In the genomic region with DNA sequence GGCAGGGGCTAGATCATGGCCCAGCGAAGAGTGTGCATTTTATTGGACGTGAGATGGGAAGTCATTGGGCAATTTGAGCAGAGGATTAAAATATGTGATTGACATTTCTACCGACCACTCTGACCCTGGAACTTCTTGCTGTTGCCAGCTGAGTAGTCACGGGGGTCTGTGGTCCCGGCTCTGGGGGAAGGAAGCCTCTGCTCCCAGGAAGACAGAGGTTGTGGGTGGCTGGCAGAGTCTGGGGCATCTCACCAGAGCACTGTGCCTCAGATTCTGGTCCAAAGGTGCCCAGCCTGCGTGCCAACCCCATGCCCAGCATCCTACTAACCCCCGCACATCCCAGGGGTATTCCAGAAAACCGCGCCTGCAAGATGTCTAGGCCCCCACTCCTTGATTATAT, we compare ENCODE assay signal across 22 cellular contexts. TPM values are rescaled to one million over a fixed set of nuclear protein-coding genes. Genes with fewer than 3 reads are reported as not detected.
"Had no signal": no experiment of that assay in that cellular context is flagged by ENCODE, and none has a peak within 500 bp of the region (broad histone marks: within the 10 kb centered on the region; RNA-seq: fewer than 3 reads in every experiment).

No MANE protein-coding gene starts in this region.

- ATAC-seq: activated naive CD4-positive, alpha-beta T cell treated with anti-CD3 and anti-CD28 coated beads, Interleukin-2, amount 50 U/mL, for 72 hours; gastrocnemius medialis; left lung; right lobe of liver; stimulated activated naive B cell treated with anti-CD40 and anti-IgM and Interleukin-4, amounts not matched to agents 10 μg/mL and 1 μg/mL and 100 μg/mL, for 72 hours; upper lobe of right lung had no signal

- H3K9me3 Mint-ChIP-seq: activated CD4-positive, alpha-beta memory T cell treated with anti-CD3 and anti-CD28 coated beads, Interleukin-2, amount 10 ng/mL, durations not matched to agents 7 days and 5 days; activated naive CD4-positive, alpha-beta T cell treated with anti-CD3 and anti-CD28 coated beads, Interleukin-2, amount 50 U/mL, for 72 hours; activated T-helper 1 cell treated with anti-CD3 and anti-CD28 coated beads, Interleukin-12 subunit alpha, Interleukin-12 subunit beta, Interleukin-2, Interleukin-4 antibody, amounts not matched to agents 30 ng/mL and 10 ng/mL and 1 ng/mL, durations not matched to agents 14 hours and 24 hours and 36 hours; stimulated activated naive B cell treated with anti-CD40 and anti-IgM and Interleukin-4, amounts not matched to agents 10 μg/mL and 1 μg/mL and 100 μg/mL, for 72 hours; WTC11 had no signal

- H3K4me1 ChIP-seq: breast epithelium, gastrocnemius medialis, left lung, pancreas, right lobe of liver, upper lobe of right lung had no signal

- H3K27ac ChIP-seq: adrenal gland, breast epithelium, gastrocnemius medialis, heart left ventricle, left lung, pancreas, right lobe of liver, thoracic aorta, upper lobe of right lung had no signal

- H3K36me3 Mint-ChIP-seq: activated naive CD4-positive, alpha-beta T cell treated with anti-CD3 and anti-CD28 coated beads, Interleukin-2, amount 50 U/mL, for 72 hours; stimulated activated naive B cell treated with anti-CD40 and anti-IgM and Interleukin-4, amounts not matched to agents 10 μg/mL and 1 μg/mL and 100 μg/mL, for 72 hours; WTC11 had no signal

- H3K4me3 ChIP-seq: adrenal gland, breast epithelium, gastrocnemius medialis, heart left ventricle, left lung, pancreas, right lobe of liver, thoracic aorta, upper lobe of right lung had no signal

- DNase-seq: activated CD4-positive, alpha-beta memory T cell treated with anti-CD3 and anti-CD28 coated beads, Interleukin-2, amount 10 ng/mL, durations not matched to agents 7 days and 5 days; activated CD4-positive, alpha-beta T cell treated with anti-CD3 and anti-CD28 coated beads for 4 hours; activated gamma-delta T cell treated with Interleukin-2 at 50 U/mL for 16 hours; cortex of kidney; effector CD4-positive, alpha-beta T cell; gastrocnemius medialis; left lung; mammary epithelial cell; midbrain; stimulated activated naive B cell treated with anti-CD40 and anti-IgM and Interleukin-4, amounts not matched to agents 10 μg/mL and 1 μg/mL and 100 μg/mL, for 72 hours; T-helper 2 cell; upper lobe of right lung had no signal

- H3K27me3 ChIP-seq: adrenal gland, breast epithelium, gastrocnemius medialis, pancreas, right lobe of liver had no signal

- H3K4me3 Mint-ChIP-seq: activated CD4-positive, alpha-beta memory T cell treated with anti-CD3 and anti-CD28 coated beads, Interleukin-2, amount 10 ng/mL, durations not matched to agents 7 days and 5 days; activated T-helper 1 cell treated with anti-CD3 and anti-CD28 coated beads, Interleukin-12 subunit alpha, Interleukin-12 subunit beta, Interleukin-2, Interleukin-4 antibody, amounts not matched to agents 30 ng/mL and 10 ng/mL and 1 ng/mL, durations not matched to agents 14 hours and 24 hours and 36 hours; stimulated activated naive B cell treated with anti-CD40 and anti-IgM and Interleukin-4, amounts not matched to agents 10 μg/mL and 1 μg/mL and 100 μg/mL, for 72 hours; WTC11 had no signal

- H3K36me3 ChIP-seq: adrenal gland, breast epithelium, gastrocnemius medialis, heart left ventricle, left lung, pancreas, right lobe of liver, thoracic aorta, upper lobe of right lung had no signal

- H3K9me3 ChIP-seq: adrenal gland, breast epithelium, gastrocnemius medialis, heart left ventricle, left lung, pancreas, right lobe of liver, thoracic aorta, upper lobe of right lung had no signal

- H3K4me1 Mint-ChIP-seq: activated CD4-positive, alpha-beta memory T cell treated with anti-CD3 and anti-CD28 coated beads, Interleukin-2, amount 10 ng/mL, durations not matched to agents 7 days and 5 days; stimulated activated naive B cell treated with anti-CD40 and anti-IgM and Interleukin-4, amounts not matched to agents 10 μg/mL and 1 μg/mL and 100 μg/mL, for 72 hours had no signal

- H3K27ac Mint-ChIP-seq: activated CD4-positive, alpha-beta memory T cell treated with anti-CD3 and anti-CD28 coated beads, Interleukin-2, amount 10 ng/mL, durations not matched to agents 7 days and 5 days; activated naive CD4-positive, alpha-beta T cell treated with anti-CD3 and anti-CD28 coated beads, Interleukin-2, amount 50 U/mL, for 72 hours; activated T-helper 1 cell treated with anti-CD3 and anti-CD28 coated beads, Interleukin-12 subunit alpha, Interleukin-12 subunit beta, Interleukin-2, Interleukin-4 antibody, amounts not matched to agents 30 ng/mL and 10 ng/mL and 1 ng/mL, durations not matched to agents 14 hours and 24 hours and 36 hours; stimulated activated naive B cell treated with anti-CD40 and anti-IgM and Interleukin-4, amounts not matched to agents 10 μg/mL and 1 μg/mL and 100 μg/mL, for 72 hours; WTC11 had no signal

RNA-seq across cellular contexts. Expression of a gene that starts 25.1 kb away (rescaled TPM):
- total RNA-seq: activated CD4-positive, alpha-beta memory T cell treated with anti-CD3 and anti-CD28 coated beads, Interleukin-2, amount 10 ng/mL, durations not matched to agents 7 days and 5 days; activated naive CD4-positive, alpha-beta T cell treated with anti-CD3 and anti-CD28 coated beads, Interleukin-2, amount 50 U/mL, for 72 hours; activated T-helper 1 cell treated with anti-CD3 and anti-CD28 coated beads, Interleukin-12 subunit alpha, Interleukin-12 subunit beta, Interleukin-2, Interleukin-4 antibody, amounts not matched to agents 30 ng/mL and 10 ng/mL and 1 ng/mL, durations not matched to agents 14 hours and 24 hours and 36 hours; breast epithelium; left lung; pulmonary artery endothelial cell; right lobe of liver; thoracic aorta; upper lobe of right lung had no signal
- polyA plus RNA-seq: mammary epithelial cell had no signal
